ENCODE assay signal across 8 cellular contexts in genomic region chr11:90222152-90222458, GRCh38. TPM values are rescaled to one million over a fixed set of nuclear protein-coding genes. Genes with fewer than 3 reads are reported as not detected.
DNase-seq lines count a peak whose midpoint lies in the region; ATAC-seq and TF ChIP-seq lines count a peak whose summit lies in the region.

No MANE protein-coding gene starts in this region.

- H3K4me1 ChIP-seq in iPS-18a (ENCODE audit: control insufficient read depth, low read depth, low read length), result peaks cover 17% of the 10 kb centered on the region

- TF ChIP-seq CTCF in AG04450 (IDR thresholded peaks at IDR 0.05; ENCODE audit: low read depth, low read length), result no peak

- H3K27ac ChIP-seq in AG04450 (ENCODE audit: low read depth, low read length) (peak overlapping the region; percentile 73), iPS-18a (ENCODE audit: low read length) (peak overlapping the region; percentile 65)

- no peaks in the 10 kb centered on the region for H3K9me3 Mint-ChIP-seq in activated CD4-positive, alpha-beta memory T cell treated with anti-CD3 and anti-CD28 coated beads, Interleukin-2, amount 10 ng/mL, durations not matched to agents 7 days and 5 days
- no peaks in the 10 kb centered on the region for H3K9me3 Mint-ChIP-seq in stimulated activated naive CD8-positive, alpha-beta T cell treated with anti-CD3 and anti-CD28 coated beads, Interleukin-15, Interleukin-2, amounts not matched to agents 100 ng/mL and 50 ng/mL, for 24 hours

- H3K36me3 Mint-ChIP-seq in activated CD4-positive, alpha-beta memory T cell treated with anti-CD3 and anti-CD28 coated beads, Interleukin-2, amount 10 ng/mL, durations not matched to agents 7 days and 5 days (ENCODE audit: low read depth), result peaks cover 30% of the 10 kb centered on the region
- H3K36me3 Mint-ChIP-seq in stimulated activated naive CD8-positive, alpha-beta T cell treated with anti-CD3 and anti-CD28 coated beads, Interleukin-15, Interleukin-2, amounts not matched to agents 100 ng/mL and 50 ng/mL, for 24 hours (ENCODE audit: low read depth), result peaks cover 44% of the 10 kb centered on the region

- no peaks in the 10 kb centered on the region for H3K27me3 Mint-ChIP-seq in activated CD4-positive, alpha-beta memory T cell treated with anti-CD3 and anti-CD28 coated beads, Interleukin-2, amount 10 ng/mL, durations not matched to agents 7 days and 5 days
- no peaks in the 10 kb centered on the region for H3K27me3 Mint-ChIP-seq in stimulated activated naive CD8-positive, alpha-beta T cell treated with anti-CD3 and anti-CD28 coated beads, Interleukin-15, Interleukin-2, amounts not matched to agents 100 ng/mL and 50 ng/mL, for 24 hours

- H3K27ac Mint-ChIP-seq in activated CD4-positive, alpha-beta memory T cell treated with anti-CD3 and anti-CD28 coated beads, Interleukin-2, amount 10 ng/mL, durations not matched to agents 7 days and 5 days, result peak overlapping the region; percentile 88
- peak overlapping the region; percentile 98 for H3K27ac Mint-ChIP-seq in stimulated activated naive CD8-positive, alpha-beta T cell treated with anti-CD3 and anti-CD28 coated beads, Interleukin-15, Interleukin-2, amounts not matched to agents 100 ng/mL and 50 ng/mL, for 24 hours

- H3K4me3 Mint-ChIP-seq in activated CD4-positive, alpha-beta memory T cell treated with anti-CD3 and anti-CD28 coated beads, Interleukin-2, amount 10 ng/mL, durations not matched to agents 7 days and 5 days, result peak overlapping the region; percentile 95
- peak overlapping the region; percentile 94 for H3K4me3 Mint-ChIP-seq in stimulated activated naive CD8-positive, alpha-beta T cell treated with anti-CD3 and anti-CD28 coated beads, Interleukin-15, Interleukin-2, amounts not matched to agents 100 ng/mL and 50 ng/mL, for 24 hours

- peak; percentile 19 for ATAC-seq in GM21825 (IDR thresholded peaks at IDR 0.05; ENCODE audit: unreplicated experiment)
- ATAC-seq in HG03097 (IDR thresholded peaks at IDR 0.05; ENCODE audit: low FRiP score, unreplicated experiment), result no peak

- peak overlapping the region; percentile 84 for H3K4me3 ChIP-seq in AG04450 (ENCODE audit: low read depth, low read length)
- H3K4me3 ChIP-seq in iPS-18a (ENCODE audit: low read length), result peak overlapping the region; percentile 95

- POLR2A ChIA-PET in AG04450 (lab: Yijun Ruan, JAX), result no interaction called here
- POLR2A ChIA-PET in activated CD4-positive, alpha-beta memory T cell treated with anti-CD3 and anti-CD28 coated beads, Interleukin-2, amount 10 ng/mL, durations not matched to agents 7 days and 5 days (lab: Charles Lee), result interaction anchor here (1.4 to 2.1 kb wide), 2 partner anchors 15 to 25 kb away, joined by 3 to 8 read pairs; no protein-coding TSS in a partner anchor

- H3K9me3 ChIP-seq in AG04450 (ENCODE audit: control insufficient read depth, insufficient read depth, low read length), result no peaks in the 10 kb centered on the region
- no peaks in the 10 kb centered on the region for H3K9me3 ChIP-seq in iPS-18a (ENCODE audit: control insufficient read depth, low read depth, low read length)

- H3K36me3 ChIP-seq in iPS-18a (ENCODE audit: control insufficient read depth, low read depth, low read length), result no peaks in the 10 kb centered on the region

- H3K4me1 Mint-ChIP-seq in activated CD4-positive, alpha-beta memory T cell treated with anti-CD3 and anti-CD28 coated beads, Interleukin-2, amount 10 ng/mL, durations not matched to agents 7 days and 5 days, result peaks cover 47% of the 10 kb centered on the region
- H3K4me1 Mint-ChIP-seq in stimulated activated naive CD8-positive, alpha-beta T cell treated with anti-CD3 and anti-CD28 coated beads, Interleukin-15, Interleukin-2, amounts not matched to agents 100 ng/mL and 50 ng/mL, for 24 hours (ENCODE audit: low read depth), result peaks cover 60% of the 10 kb centered on the region

- CTCF ChIA-PET in AG04450 (lab: Charles Lee), result interaction anchor here (3.0 kb wide), 1 partner anchor 17 kb away, joined by 19 read pairs; no protein-coding TSS in a partner anchor
- CTCF ChIA-PET in activated CD4-positive, alpha-beta memory T cell treated with anti-CD3 and anti-CD28 coated beads, Interleukin-2, amount 10 ng/mL, durations not matched to agents 7 days and 5 days (lab: Charles Lee), result interaction anchor here (4.8 kb wide), 1 partner anchor 17 kb away, joined by 28 read pairs; no protein-coding TSS in a partner anchor

- DNase-seq in AG04450 (ENCODE audit: low read depth, low spot score) (no peak), AG08396 (ENCODE audit: low spot score) (no peak), mesenteric fat pad (ENCODE audit: low spot score) (no peak)
- no peak for DNase-seq in activated CD4-positive, alpha-beta memory T cell treated with anti-CD3 and anti-CD28 coated beads, Interleukin-2, amount 10 ng/mL, durations not matched to agents 7 days and 5 days

- H3K9ac ChIP-seq in iPS-18a (ENCODE audit: low read length), result peak overlapping the region; percentile 90

- H3K27me3 ChIP-seq in AG04450 (ENCODE audit: control insufficient read depth, insufficient read depth, low read length) (no peaks in the 10 kb centered on the region), iPS-18a (ENCODE audit: control insufficient read depth, insufficient read depth, low read length) (no peaks in the 10 kb centered on the region)

RNA-seq across cellular contexts. Expression of gene CHORDC1, which starts 0.7 kb away (rescaled TPM):
- 26.2 and 34.3 TPM in 2 replicates for polyA plus RNA-seq in AG04450 (2011; rRNA removed)
- polyA minus RNA-seq in AG04450 (2011; rRNA and poly(A)+ RNA removed), result 56.8 and 75.8 TPM in 2 replicates
- total RNA-seq in activated CD4-positive, alpha-beta memory T cell treated with anti-CD3 and anti-CD28 coated beads, Interleukin-2, amount 10 ng/mL, durations not matched to agents 7 days and 5 days, result 10 to 100 TPM; 47.1 to 50.7 TPM
- 35.3 TPM for total RNA-seq in mesenteric fat pad
